ENCODE assay signal across 16 cellular contexts in genomic region chr21:34513109-34513675, GRCh38. TPM values are rescaled to one million over a fixed set of nuclear protein-coding genes. Genes with fewer than 3 reads are reported as not detected.
A peak's percentile ranks its signal among the peaks of the same experiment; 100 is the strongest.
DNase-seq lines count a peak whose midpoint lies in the region; TF ChIP-seq lines count a peak whose summit lies in the region.
"Had no signal": no experiment of that assay in that cellular context is flagged by ENCODE, and none has a peak within 500 bp of the region (broad histone marks: within the 10 kb centered on the region; RNA-seq: fewer than 3 reads in every experiment).

No MANE protein-coding gene starts in this region.

- TF ChIP-seq CTCF in cardiac fibroblast (IDR thresholded peaks at IDR 0.05; ENCODE audit: low read depth, low read length), result no peak

- H3K4me3 ChIP-seq in cardiac fibroblast (replicated peaks in 1 of 2; ENCODE audit: low read depth in 2 of 2, low read length in 2 of 2) (no peak overlapping the region), skeletal muscle cell (ENCODE audit: low read depth, low read length) (no peak overlapping the region)

- DNase-seq in NK-92 treated with Interleukin-12 subunit alpha and Interleukin-12 subunit beta, amount 100 ng/mL, for 24 hours (lab: John Stamatoyannopoulos, UW), result peak; percentile 29
- DNase-seq in NK-92 (lab: John Stamatoyannopoulos, UW; ENCODE audit: unreplicated experiment) (no peak), NCI-H524 (lab: John Stamatoyannopoulos, UW) (peak; percentile 16 to 64), cardiac fibroblast (ENCODE audit: low read depth in 2 of 2) (peak; percentile 61 to 72), skeletal muscle cell (ENCODE audit: low read depth) (peak; percentile 29), ureter (ENCODE audit: low spot score) (no peak), HT-29 (ENCODE audit: low spot score) (no peak), DMS153 (lab: John Stamatoyannopoulos, UW) (no peak)
- DNase-seq: activated CD4-positive, CD25-positive, alpha-beta regulatory T cell treated with anti-CD3 and anti-CD28 coated beads, Interleukin-2, amount 50 U/mL, for 72 hours; activated naive CD8-positive, alpha-beta T cell treated with anti-CD3 and anti-CD28 coated beads, Interleukin-2, amount 10 ng/mL, durations not matched to agents 7 days and 5 days; NCI-H1048; NCI-H2029 treated with DMSO at 0.1 percent for 48 hours; NCI-H446 treated with DMSO at 0.1 percent for 48 hours; PC-3; T-helper 9 cell had no signal

RNA-seq across cellular contexts. Expression of gene KCNE1, which starts 1.2 kb away (rescaled TPM):
- 2.3 TPM for total RNA-seq in ureter
- total RNA-seq in HT-29 (2014; rRNA removed; shearing (Covaris generic)), result 0.05 and 0.31 TPM in 2 replicates
- total RNA-seq: SK-MEL-5 had no signal

Comparison
In these comparisons a context has a peak if more than half of its experiments do, and no peak if none do; other contexts are left out.
1. DNase-seq: peak in NK-92 treated with Interleukin-12 subunit alpha and Interleukin-12 subunit beta, amount 100 ng/mL, for 24 hours (single experiment), NCI-H524 (2 of 2), cardiac fibroblast (2 of 2) and skeletal muscle cell (single experiment); none in NK-92 (single experiment), ureter (single experiment), HT-29 (single experiment) and DMS153 (single experiment).